In the genomic region with DNA sequence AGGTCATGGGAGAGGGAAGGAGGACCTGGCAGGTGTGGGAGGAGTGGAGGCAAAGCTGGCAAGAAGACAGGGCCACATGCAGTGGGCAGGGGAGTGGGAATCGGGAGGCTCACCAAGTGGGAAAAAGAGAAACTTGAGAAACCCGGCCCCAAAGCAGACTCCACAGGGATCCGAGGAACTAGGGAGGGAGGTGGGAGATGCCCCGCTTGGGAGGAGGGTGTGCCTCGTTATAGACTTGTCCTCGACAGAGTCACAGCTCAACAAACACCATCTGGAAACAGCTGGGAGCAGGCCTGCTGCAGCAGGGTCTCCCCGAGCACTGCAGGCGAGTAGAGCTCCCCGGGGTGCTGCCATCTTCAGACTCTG, we compare ENCODE assay signal across 18 cellular contexts. TPM values are rescaled to one million over a fixed set of nuclear protein-coding genes. Genes with fewer than 3 reads are reported as not detected.
A peak's percentile ranks its signal among the peaks of the same experiment; 100 is the strongest.
DNase-seq lines count a peak whose midpoint lies in the region; ATAC-seq and TF ChIP-seq lines count a peak whose summit lies in the region.
"Had no signal": no experiment of that assay in that cellular context is flagged by ENCODE, and none has a peak within 500 bp of the region (broad histone marks: within the 10 kb centered on the region; RNA-seq: fewer than 3 reads in every experiment).

No MANE protein-coding gene starts in this region.

- POLR2A ChIA-PET in RWPE1 (lab: Yijun Ruan, JAX; ENCODE audit: low non-redundant PET), result interaction anchor here (0.7 kb wide), 1 partner anchor 23 kb away, joined by 3 read pairs; no protein-coding TSS in a partner anchor

- H3K4me1 Mint-ChIP-seq in nephron progenitor cell, result peaks cover 22% of the 10 kb centered on the region
- peaks cover 19% of the 10 kb centered on the region for H3K4me1 Mint-ChIP-seq in stimulated activated effector memory CD8-positive, alpha-beta T cell treated with anti-CD3 and anti-CD28 coated beads, Interleukin-12 subunit alpha, Interleukin-12 subunit beta, amount 100 ng/mL, for 72 hours

- ATAC-seq in stimulated activated effector memory CD8-positive, alpha-beta T cell treated with anti-CD3 and anti-CD28 coated beads, Interleukin-12 subunit alpha, Interleukin-12 subunit beta, amount 100 ng/mL, for 72 hours, result no peak
- no peak for ATAC-seq in lower lobe of right lung

- CTCF ChIA-PET in RWPE1 (lab: Yijun Ruan, JAX), result interaction anchor here (1.5 kb wide), 1 partner anchor 60 kb away, joined by 6 read pairs; no protein-coding TSS in a partner anchor

- H3K36me3 ChIP-seq in lower lobe of right lung, result peaks cover 99% of the 10 kb centered on the region

- no peak overlapping the region for H3K4me3 ChIP-seq in lower lobe of right lung

- DNase-seq in NCI-H2171 treated with DMSO at 0.1 percent for 48 hours (lab: John Stamatoyannopoulos, UW) (peak; percentile 24), NCI-H2171 (lab: John Stamatoyannopoulos, UW) (no peak), RWPE1 (ENCODE audit: low spot score) (no peak), nephron progenitor cell (no peak), lower lobe of right lung (no peak), middle frontal gyrus (ENCODE audit: extremely low spot score, low spot score) (no peak), T1000 (lab: John Stamatoyannopoulos, UW) (no peak)
- no peak for DNase-seq in stimulated activated effector memory CD8-positive, alpha-beta T cell treated with anti-CD3 and anti-CD28 coated beads, Interleukin-12 subunit alpha, Interleukin-12 subunit beta, amount 100 ng/mL, for 72 hours (ENCODE audit: low spot score in 2 of 2)
- DNase-seq: COR-L47, DMS153, EL, Karpas-422, MM.1S, NCI-H1930, NCI-H510A treated with DMSO at 0.1 percent for 48 hours, SIG-M5 had no signal

- H3K36me3 Mint-ChIP-seq in nephron progenitor cell (ENCODE audit: low read depth), result peaks cover 6% of the 10 kb centered on the region
- peaks cover 100% of the 10 kb centered on the region for H3K36me3 Mint-ChIP-seq in stimulated activated effector memory CD8-positive, alpha-beta T cell treated with anti-CD3 and anti-CD28 coated beads, Interleukin-12 subunit alpha, Interleukin-12 subunit beta, amount 100 ng/mL, for 72 hours

- H3K27me3 ChIP-seq in lower lobe of right lung (ENCODE audit: low read depth), result no peaks in the 10 kb centered on the region

- H3K27ac ChIP-seq in RWPE1, result peak overlapping the region; percentile 100
- H3K27ac ChIP-seq in lower lobe of right lung, result no peak overlapping the region
- H3K27ac ChIP-seq: 22Rv1, C4-2B had no signal

- intact Hi-C loops in lower lobe of right lung (cut with DNase I), result no loop called here

- no peaks in the 10 kb centered on the region for H3K9me3 Mint-ChIP-seq in nephron progenitor cell
- H3K9me3 Mint-ChIP-seq in stimulated activated effector memory CD8-positive, alpha-beta T cell treated with anti-CD3 and anti-CD28 coated beads, Interleukin-12 subunit alpha, Interleukin-12 subunit beta, amount 100 ng/mL, for 72 hours, result no peaks in the 10 kb centered on the region

- H3K27me3 Mint-ChIP-seq in nephron progenitor cell (ENCODE audit: low read depth, poor library complexity), result peaks cover 18% of the 10 kb centered on the region

- H3K9me3 ChIP-seq in lower lobe of right lung, result no peaks in the 10 kb centered on the region

- H3K27ac Mint-ChIP-seq in nephron progenitor cell, result peak overlapping the region; percentile 84
- H3K27ac Mint-ChIP-seq in stimulated activated effector memory CD8-positive, alpha-beta T cell treated with anti-CD3 and anti-CD28 coated beads, Interleukin-12 subunit alpha, Interleukin-12 subunit beta, amount 100 ng/mL, for 72 hours, result peak overlapping the region; percentile 29

- peaks cover 4% of the 10 kb centered on the region for H3K4me1 ChIP-seq in lower lobe of right lung

- peak overlapping the region; percentile 43 for H3K4me3 Mint-ChIP-seq in nephron progenitor cell
- no peak overlapping the region for H3K4me3 Mint-ChIP-seq in stimulated activated effector memory CD8-positive, alpha-beta T cell treated with anti-CD3 and anti-CD28 coated beads, Interleukin-12 subunit alpha, Interleukin-12 subunit beta, amount 100 ng/mL, for 72 hours

- TF ChIP-seq CTCF in RWPE1 (conservative IDR thresholded peaks at IDR 0.05; ENCODE audit: low read depth) (no peak), nephron progenitor cell (IDR thresholded peaks at IDR 0.05) (no peak), lower lobe of right lung (IDR thresholded peaks at IDR 0.05) (no peak)

RNA-seq across cellular contexts. Expression of a gene that starts 54.8 kb away (rescaled TPM):
- 4.8 TPM for total RNA-seq in lower lobe of right lung
